Comparison of ENCODE assay signal across 1 cellular context in genomic region chr3:56800373-56801150, GRCh38.
TF ChIP-seq lines count a peak whose summit lies in the region.

No MANE protein-coding gene starts in this region.

TF ChIP-seq in H1, 55 proteins besides CTCF, POLR2A, EP300 and RAD21 (continued from another document):
- TF ChIP-seq SP1 (IDR thresholded peaks at IDR 0.05; ENCODE audit: low read depth, low read length): no peak
- no peak for TF ChIP-seq CREB1 (IDR thresholded peaks at IDR 0.05)
- no peak for TF ChIP-seq JUN (IDR thresholded peaks at IDR 0.05; ENCODE audit: low read depth, low read length)
- TF ChIP-seq CBX5 (IDR thresholded peaks at IDR 0.05; ENCODE audit: low read depth, low read length): no peak
- TF ChIP-seq KDM4A (IDR thresholded peaks at IDR 0.05; ENCODE audit: low read depth, low read length, severe bottlenecking): no peak
